Comparison of ENCODE assay signal across 2 cellular contexts in the genomic region with DNA sequence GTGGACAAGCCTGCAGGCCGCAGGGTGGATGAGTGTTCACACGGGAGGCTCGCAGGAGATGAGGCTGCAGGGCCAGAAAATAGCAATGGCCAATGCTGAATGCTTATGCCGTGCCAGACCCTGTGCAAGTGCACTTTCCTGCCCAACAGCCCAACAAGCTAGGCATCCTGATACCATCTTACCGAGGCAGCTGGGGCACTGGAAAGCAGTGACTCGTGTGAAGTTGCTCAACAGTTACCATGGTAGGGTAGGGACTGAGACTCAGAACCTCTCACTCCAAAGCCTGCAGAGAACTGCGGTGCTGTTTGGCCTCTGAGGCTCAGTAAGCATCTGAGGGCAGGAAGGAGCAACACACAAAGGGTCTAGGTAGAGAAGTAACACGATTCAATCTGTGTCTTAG.
A peak's percentile ranks its signal among the peaks of the same experiment; 100 is the strongest.
TF ChIP-seq lines count a peak whose summit lies in the region.

No MANE protein-coding gene starts in this region.

TF ChIP-seq in HEK293, 187 proteins besides CTCF, POLR2A, EP300 and RAD21:
- peak; percentile 52; the same call in 1 of the 2 replicates for TF ChIP-seq ZNF600 (tag by site-specific recombination; IDR thresholded peaks at IDR 0.05)
- no peak for TF ChIP-seq ZNF16 (tag by site-specific recombination; IDR thresholded peaks at IDR 0.05; ENCODE audit: low read depth)
TF ChIP-seq in HEK293: peak in this region for 1.

TF ChIP-seq in HepG2, 621 proteins besides CTCF, POLR2A, EP300 and RAD21:
- no peak for TF ChIP-seq ELF1 (CRISPR knock-in tag; IDR thresholded peaks at IDR 0.05)
- TF ChIP-seq, protein P1, sequence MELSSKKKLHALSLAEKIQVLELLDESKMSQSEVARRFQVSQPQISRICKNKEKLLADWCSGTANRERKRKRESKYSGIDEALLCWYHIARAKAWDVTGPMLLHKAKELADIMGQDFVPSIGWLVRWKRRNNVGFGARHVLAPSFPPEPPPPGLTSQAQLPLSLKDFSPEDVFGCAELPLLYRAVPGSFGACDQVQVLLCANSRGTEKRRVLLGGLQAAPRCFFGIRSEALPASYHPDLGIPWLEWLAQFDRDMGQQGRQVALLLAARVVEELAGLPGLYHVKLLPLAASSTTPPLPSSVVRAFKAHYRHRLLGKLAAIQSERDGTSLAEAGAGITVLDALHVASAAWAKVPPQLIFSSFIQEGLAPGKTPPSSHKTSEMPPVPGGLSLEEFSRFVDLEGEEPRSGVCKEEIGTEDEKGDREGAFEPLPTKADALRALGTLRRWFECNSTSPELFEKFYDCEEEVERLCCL (CRISPR knock-in tag; IDR thresholded peaks at IDR 0.05; ENCODE audit: borderline replicate concordance) = no peak
- no peak for TF ChIP-seq ZKSCAN1 (IDR thresholded peaks at IDR 0.05; ENCODE audit: low read length)
- TF ChIP-seq, protein P2, sequence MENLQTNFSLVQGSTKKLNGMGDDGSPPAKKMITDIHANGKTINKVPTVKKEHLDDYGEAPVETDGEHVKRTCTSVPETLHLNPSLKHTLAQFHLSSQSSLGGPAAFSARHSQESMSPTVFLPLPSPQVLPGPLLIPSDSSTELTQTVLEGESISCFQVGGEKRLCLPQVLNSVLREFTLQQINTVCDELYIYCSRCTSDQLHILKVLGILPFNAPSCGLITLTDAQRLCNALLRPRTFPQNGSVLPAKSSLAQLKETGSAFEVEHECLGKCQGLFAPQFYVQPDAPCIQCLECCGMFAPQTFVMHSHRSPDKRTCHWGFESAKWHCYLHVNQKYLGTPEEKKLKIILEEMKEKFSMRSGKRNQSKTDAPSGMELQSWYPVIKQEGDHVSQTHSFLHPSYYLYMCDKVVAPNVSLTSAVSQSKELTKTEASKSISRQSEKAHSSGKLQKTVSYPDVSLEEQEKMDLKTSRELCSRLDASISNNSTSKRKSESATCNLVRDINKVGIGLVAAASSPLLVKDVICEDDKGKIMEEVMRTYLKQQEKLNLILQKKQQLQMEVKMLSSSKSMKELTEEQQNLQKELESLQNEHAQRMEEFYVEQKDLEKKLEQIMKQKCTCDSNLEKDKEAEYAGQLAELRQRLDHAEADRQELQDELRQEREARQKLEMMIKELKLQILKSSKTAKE (CRISPR knock-in tag; IDR thresholded peaks at IDR 0.05; ENCODE audit: borderline replicate concordance) = no peak
- no peak for TF ChIP-seq PBX2 (CRISPR knock-in tag; IDR thresholded peaks at IDR 0.05)
- TF ChIP-seq, protein P3, sequence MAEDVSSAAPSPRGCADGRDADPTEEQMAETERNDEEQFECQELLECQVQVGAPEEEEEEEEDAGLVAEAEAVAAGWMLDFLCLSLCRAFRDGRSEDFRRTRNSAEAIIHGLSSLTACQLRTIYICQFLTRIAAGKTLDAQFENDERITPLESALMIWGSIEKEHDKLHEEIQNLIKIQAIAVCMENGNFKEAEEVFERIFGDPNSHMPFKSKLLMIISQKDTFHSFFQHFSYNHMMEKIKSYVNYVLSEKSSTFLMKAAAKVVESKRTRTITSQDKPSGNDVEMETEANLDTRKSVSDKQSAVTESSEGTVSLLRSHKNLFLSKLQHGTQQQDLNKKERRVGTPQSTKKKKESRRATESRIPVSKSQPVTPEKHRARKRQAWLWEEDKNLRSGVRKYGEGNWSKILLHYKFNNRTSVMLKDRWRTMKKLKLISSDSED (CRISPR knock-in tag; IDR thresholded peaks at IDR 0.05) = no peak
- TF ChIP-seq TOPORS (CRISPR knock-in tag; IDR thresholded peaks at IDR 0.05) = no peak
- TF ChIP-seq ZFY (CRISPR knock-in tag; IDR thresholded peaks at IDR 0.05) = no peak
- TF ChIP-seq, protein P4, sequence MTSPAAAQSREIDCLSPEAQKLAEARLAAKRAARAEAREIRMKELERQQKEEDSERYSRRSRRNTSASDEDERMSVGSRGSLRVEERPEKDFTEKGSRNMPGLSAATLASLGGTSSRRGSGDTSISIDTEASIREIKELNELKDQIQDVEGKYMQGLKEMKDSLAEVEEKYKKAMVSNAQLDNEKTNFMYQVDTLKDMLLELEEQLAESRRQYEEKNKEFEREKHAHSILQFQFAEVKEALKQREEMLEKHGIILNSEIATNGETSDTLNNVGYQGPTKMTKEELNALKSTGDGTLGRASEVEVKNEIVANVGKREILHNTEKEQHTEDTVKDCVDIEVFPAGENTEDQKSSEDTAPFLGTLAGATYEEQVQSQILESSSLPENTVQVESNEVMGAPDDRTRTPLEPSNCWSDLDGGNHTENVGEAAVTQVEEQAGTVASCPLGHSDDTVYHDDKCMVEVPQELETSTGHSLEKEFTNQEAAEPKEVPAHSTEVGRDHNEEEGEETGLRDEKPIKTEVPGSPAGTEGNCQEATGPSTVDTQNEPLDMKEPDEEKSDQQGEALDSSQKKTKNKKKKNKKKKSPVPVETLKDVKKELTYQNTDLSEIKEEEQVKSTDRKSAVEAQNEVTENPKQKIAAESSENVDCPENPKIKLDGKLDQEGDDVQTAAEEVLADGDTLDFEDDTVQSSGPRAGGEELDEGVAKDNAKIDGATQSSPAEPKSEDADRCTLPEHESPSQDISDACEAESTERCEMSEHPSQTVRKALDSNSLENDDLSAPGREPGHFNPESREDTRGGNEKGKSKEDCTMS (CRISPR knock-in tag; conservative IDR thresholded peaks at IDR 0.05) = no peak
- TF ChIP-seq ZNF160 (CRISPR knock-in tag; IDR thresholded peaks at IDR 0.05) = no peak
